Comparison of ENCODE assay signal across 17 cellular contexts in genomic region chr3:53142986-53143385, GRCh38. TPM values are rescaled to one million over a fixed set of nuclear protein-coding genes. Genes with fewer than 3 reads are reported as not detected.
DNase-seq lines count a peak whose midpoint lies in the region; ATAC-seq and TF ChIP-seq lines count a peak whose summit lies in the region.
"Had no signal": no experiment of that assay in that cellular context is flagged by ENCODE, and none has a peak within 500 bp of the region (broad histone marks: within the 10 kb centered on the region; RNA-seq: fewer than 3 reads in every experiment).

No MANE protein-coding gene starts in this region.

- H3K9me3 Mint-ChIP-seq in dendritic cell treated with granulocyte-macrophage colony-stimulating factor and Interleukin-4, amounts not matched to agents 40 ng/mL and 50 ng/mL, for 4 days = no peaks in the 10 kb centered on the region
- H3K9me3 Mint-ChIP-seq in stimulated activated memory B cell treated with anti-CD40 and anti-IgM and Interleukin-4, amounts not matched to agents 10 μg/mL and 1 μg/mL and 100 μg/mL, for 72 hours = no peaks in the 10 kb centered on the region

- H3K36me3 Mint-ChIP-seq in dendritic cell treated with granulocyte-macrophage colony-stimulating factor and Interleukin-4, amounts not matched to agents 40 ng/mL and 50 ng/mL, for 4 days (ENCODE audit: low read depth) = no peaks in the 10 kb centered on the region
- no peaks in the 10 kb centered on the region for H3K36me3 Mint-ChIP-seq in stimulated activated memory B cell treated with anti-CD40 and anti-IgM and Interleukin-4, amounts not matched to agents 10 μg/mL and 1 μg/mL and 100 μg/mL, for 72 hours

- TF ChIP-seq CTCF in left ventricle myocardium inferior (IDR thresholded peaks at IDR 0.05; ENCODE audit: borderline replicate concordance) (no peak), NB4 (IDR thresholded peaks at IDR 0.05; ENCODE audit: low read depth, low read length) (no peak)

- H3K27me3 Mint-ChIP-seq in dendritic cell treated with granulocyte-macrophage colony-stimulating factor and Interleukin-4, amounts not matched to agents 40 ng/mL and 50 ng/mL, for 4 days = no peaks in the 10 kb centered on the region
- H3K27me3 Mint-ChIP-seq in stimulated activated memory B cell treated with anti-CD40 and anti-IgM and Interleukin-4, amounts not matched to agents 10 μg/mL and 1 μg/mL and 100 μg/mL, for 72 hours = no peaks in the 10 kb centered on the region

- intact Hi-C loops in Right ventricle myocardium superior (cut with DNase I) (no loop called here), left ventricle myocardium inferior (cut with micrococcal nuclease) (no loop called here)
- intact Hi-C loops in dendritic cell treated with granulocyte-macrophage colony-stimulating factor and Interleukin-4, amounts not matched to agents 40 ng/mL and 50 ng/mL, for 4 days (cut with micrococcal nuclease) = loop anchor here (2.0 kb wide), 1 partner anchor 18 kb away; the partner anchor contains the start of gene PRKCD

- H3K27ac Mint-ChIP-seq in dendritic cell treated with granulocyte-macrophage colony-stimulating factor and Interleukin-4, amounts not matched to agents 40 ng/mL and 50 ng/mL, for 4 days = peak overlapping the region; percentile 88
- no peak overlapping the region for H3K27ac Mint-ChIP-seq in stimulated activated memory B cell treated with anti-CD40 and anti-IgM and Interleukin-4, amounts not matched to agents 10 μg/mL and 1 μg/mL and 100 μg/mL, for 72 hours

- DNase-seq in Right ventricle myocardium superior = peak; percentile 54
- no peak for DNase-seq in left ventricle myocardium inferior
- peak; percentile 89 for DNase-seq in NB4 (ENCODE audit: low read depth)
- no peak for DNase-seq in T-helper 2 cell
- DNase-seq in NCI-H1092 (lab: John Stamatoyannopoulos, UW) = no peak
- DNase-seq: activated CD4-positive, alpha-beta T cell treated with anti-CD3 and anti-CD28 coated beads, Interleukin-2, amount 50 U/mL, for 48 hours; activated naive CD4-positive, alpha-beta T cell treated with Interleukin-2 at 50 U/mL for 16 hours; DMS 273 treated with DMSO at 0.1 percent for 48 hours; NCI-H1048; NCI-H2081 treated with DMSO at 0.1 percent for 48 hours; NCI-H510A; stimulated activated CD4-positive, alpha-beta T cell treated with anti-CD3 and anti-CD28 coated beads, Interleukin-15, amount 100 ng/mL, for 24 hours; stimulated activated naive CD4-positive, alpha-beta T cell treated with Interleukin-2 at 50 U/mL for 16 hours had no signal

- no peaks in the 10 kb centered on the region for H3K9me3 ChIP-seq in left ventricle myocardium inferior (replicated peaks)
- H3K9me3 ChIP-seq: tibial nerve had no signal

- ATAC-seq in Right ventricle myocardium superior (ENCODE audit: poor library complexity) = peak; percentile 42
- peak; percentile 32 for ATAC-seq in stimulated activated memory B cell treated with anti-CD40 and anti-IgM and Interleukin-4, amounts not matched to agents 10 μg/mL and 1 μg/mL and 100 μg/mL, for 72 hours
- no peak for ATAC-seq in GM19397 (IDR thresholded peaks at IDR 0.05; ENCODE audit: unreplicated experiment)

- no peaks in the 10 kb centered on the region for H3K27me3 ChIP-seq in left ventricle myocardium inferior (ENCODE audit: low read depth)
- H3K27me3 ChIP-seq: tibial nerve had no signal

- H3K4me1 Mint-ChIP-seq in dendritic cell treated with granulocyte-macrophage colony-stimulating factor and Interleukin-4, amounts not matched to agents 40 ng/mL and 50 ng/mL, for 4 days (ENCODE audit: low read depth) = peaks cover 88% of the 10 kb centered on the region
- H3K4me1 Mint-ChIP-seq in stimulated activated memory B cell treated with anti-CD40 and anti-IgM and Interleukin-4, amounts not matched to agents 10 μg/mL and 1 μg/mL and 100 μg/mL, for 72 hours = peaks cover 19% of the 10 kb centered on the region

- no peak overlapping the region for H3K27ac ChIP-seq in left ventricle myocardium inferior (replicated peaks)
- H3K27ac ChIP-seq: tibial nerve had no signal

- no peaks in the 10 kb centered on the region for H3K36me3 ChIP-seq in left ventricle myocardium inferior
- H3K36me3 ChIP-seq: tibial nerve had no signal

- TF ChIP-seq POLR2A in NB4 (IDR thresholded peaks at IDR 0.05; ENCODE audit: extremely low read depth, insufficient read length) = no peak

- H3K4me3 ChIP-seq in left ventricle myocardium inferior (no peak overlapping the region), NB4 (ENCODE audit: low read depth, low read length) (no peak overlapping the region)
- H3K4me3 ChIP-seq: tibial nerve had no signal

- peaks cover 15% of the 10 kb centered on the region for H3K4me1 ChIP-seq in left ventricle myocardium inferior

- H3K4me3 Mint-ChIP-seq in dendritic cell treated with granulocyte-macrophage colony-stimulating factor and Interleukin-4, amounts not matched to agents 40 ng/mL and 50 ng/mL, for 4 days = no peak overlapping the region
- H3K4me3 Mint-ChIP-seq in stimulated activated memory B cell treated with anti-CD40 and anti-IgM and Interleukin-4, amounts not matched to agents 10 μg/mL and 1 μg/mL and 100 μg/mL, for 72 hours = no peak overlapping the region

RNA-seq across cellular contexts. Expression of gene RFT1, which starts 12.8 kb away (rescaled TPM):
- total RNA-seq in Right ventricle myocardium superior = 9.8 TPM
- total RNA-seq in left ventricle myocardium inferior = 9.4 TPM

RNA-seq across cellular contexts. Expression of gene PRKCD, which starts 18.0 kb away (rescaled TPM):
- total RNA-seq in Right ventricle myocardium superior (15.3 TPM), left ventricle myocardium inferior (13.6 TPM)

Comparison
In these comparisons a context has a peak if more than half of its experiments do, and no peak if none do; other contexts are left out.
1. DNase-seq: peak in Right ventricle myocardium superior (single experiment) and NB4 (single experiment); none in left ventricle myocardium inferior (single experiment), T-helper 2 cell (0 of 5) and NCI-H1092 (single experiment).